8 cellular contexts compared by ENCODE assay signal in genomic region chr7:112869111-112869774, GRCh38.
DNase-seq lines count a peak whose midpoint lies in the region; ATAC-seq and TF ChIP-seq lines count a peak whose summit lies in the region.

No MANE protein-coding gene starts in this region.

- TF ChIP-seq RAD21 in SK-N-SH (IDR thresholded peaks at IDR 0.05; ENCODE audit: low read length), result peak; percentile 63

- POLR2A ChIA-PET in SK-N-SH (lab: Yijun Ruan, JAX), result no interaction called here

- H3K79me2 ChIP-seq in SK-N-SH (ENCODE audit: insufficient read depth), result peaks cover 37% of the 10 kb centered on the region

- H3K27ac ChIP-seq in SK-N-SH (ENCODE audit: low read depth in 2 of 2, low read length in 1 of 2) (no peak overlapping the region), adrenal gland (no peak overlapping the region)

- peak; percentile 94 for TF ChIP-seq CTCF in GM12865 (IDR thresholded peaks at IDR 0.05; ENCODE audit: insufficient read depth, low read depth, low read length, missing control alignments)
- TF ChIP-seq CTCF in SK-N-SH (IDR thresholded peaks at IDR 0.05), result peak; percentile 94
- TF ChIP-seq CTCF in adrenal gland (IDR thresholded peaks at IDR 0.05), result peak in 5 of 6 experiments; percentile 22 to 43 (median 37)

- H3K36me3 ChIP-seq in SK-N-SH (replicated peaks in 1 of 2; ENCODE audit: control insufficient read depth in 1 of 2, insufficient read depth in 2 of 2, low read length in 1 of 2) (no peaks in the 10 kb centered on the region), adrenal gland (replicated peaks in 1 of 2) (no peaks in the 10 kb centered on the region)

- H3K9me3 ChIP-seq in SK-N-SH, result no peaks in the 10 kb centered on the region
- H3K9me3 ChIP-seq in adrenal gland (replicated peaks in 1 of 3), result no peaks in the 10 kb centered on the region

- intact Hi-C loops in adrenal gland (cut with DNase I), result no loop called here

- peak; percentile 80 for DNase-seq in GM12865 (ENCODE audit: low read depth)
- peak; percentile 55 for DNase-seq in SK-N-SH
- peak in 2 of 7 donors; percentile 10 to 42 for DNase-seq in adrenal gland
- peak; percentile 48 for DNase-seq in iris pigment epithelial cell (ENCODE audit: low read depth)
- peak; percentile 14 for DNase-seq in stimulated activated CD8-positive, alpha-beta memory T cell treated with anti-CD3 and anti-CD28 coated beads, Interleukin-15, amount 100 ng/mL, for 1 hour (ENCODE audit: low read depth)
- no peak for DNase-seq in NCI-H2081 (lab: John Stamatoyannopoulos, UW)

- H3K27me3 ChIP-seq in SK-N-SH (ENCODE audit: insufficient read depth), result no peaks in the 10 kb centered on the region
- no peaks in the 10 kb centered on the region for H3K27me3 ChIP-seq in adrenal gland

- H3F3A ChIP-seq in SK-N-SH (replicated peaks; ENCODE audit: insufficient read depth), result no peaks in the 10 kb centered on the region

- 65% methylated on average over 15 of the region's 15 CpGs for WGBS in SK-N-SH (ENCODE audit: low lambda C conversion rate)
- WGBS in adrenal gland, 4 donors, result 72 to 82% (median 78%) methylated on average over 14 to 15 of the region's 15 CpGs

- no peak for TF ChIP-seq EP300 in SK-N-SH (IDR thresholded peaks at IDR 0.05; ENCODE audit: borderline replicate concordance in 1 of 2, low read depth in 1 of 2, low read length in 1 of 2)

- no peak overlapping the region for H3K4me2 ChIP-seq in SK-N-SH

- CTCF ChIA-PET in SK-N-SH (lab: Yijun Ruan, JAX), result interaction anchor here (0.6 to 1.1 kb wide), 10 partner anchors 9 to 318 kb away, joined by 3 to 5 read pairs (median 4); no protein-coding TSS in a partner anchor

- no peak for TF ChIP-seq POLR2A in adrenal gland (IDR thresholded peaks at IDR 0.05)

- no peak overlapping the region for H3K9ac ChIP-seq in SK-N-SH

- no peaks in the 10 kb centered on the region for H3K9me2 ChIP-seq in SK-N-SH

- H3K4me3 ChIP-seq in GM12865 (ENCODE audit: low read depth, low read length) (no peak overlapping the region), SK-N-SH (ENCODE audit: low read depth in 2 of 2, low read length in 1 of 2) (no peak overlapping the region), adrenal gland (no peak overlapping the region)

- peak; percentile 43 for ATAC-seq in HG03342 (IDR thresholded peaks at IDR 0.05; ENCODE audit: unreplicated experiment)
- no peak for ATAC-seq in GM18907 (IDR thresholded peaks at IDR 0.05; ENCODE audit: unreplicated experiment)

- no peak overlapping the region for H2AFZ ChIP-seq in SK-N-SH (ENCODE audit: low read depth)

- H3K4me1 ChIP-seq in SK-N-SH (ENCODE audit: control insufficient read depth in 1 of 2, insufficient read depth in 2 of 2, low read depth in 1 of 2, low read length in 1 of 2) (no peaks in the 10 kb centered on the region), adrenal gland (replicated peaks in 1 of 2) (no peaks in the 10 kb centered on the region)

- peaks cover 21% of the 10 kb centered on the region for H4K20me1 ChIP-seq in SK-N-SH (ENCODE audit: insufficient read depth)

TF ChIP-seq in SK-N-SH, 30 proteins besides CTCF, POLR2A, EP300 and RAD21:
- TF ChIP-seq NRF1 (IDR thresholded peaks at IDR 0.05; ENCODE audit: low read depth, low read length) (no peak), SMC3 (IDR thresholded peaks at IDR 0.05; ENCODE audit: low read depth, low read length) (peak; percentile 61)

Comparison
In these comparisons a context has a peak if more than half of its experiments do, and no peak if none do; other contexts are left out.
1. DNase-seq: peak in GM12865 (single experiment), SK-N-SH (single experiment), iris pigment epithelial cell (single experiment) and stimulated activated CD8-positive, alpha-beta memory T cell treated with anti-CD3 and anti-CD28 coated beads, Interleukin-15, amount 100 ng/mL, for 1 hour (single experiment); none in NCI-H2081 (0 of 2).
2. CTCF ChIP-seq: peak in every context shown above with its lines; median percentile 94 in GM12865; 94 in SK-N-SH; 37 in adrenal gland.